Comparison of ENCODE assay signal across 28 cellular contexts in the genomic region with DNA sequence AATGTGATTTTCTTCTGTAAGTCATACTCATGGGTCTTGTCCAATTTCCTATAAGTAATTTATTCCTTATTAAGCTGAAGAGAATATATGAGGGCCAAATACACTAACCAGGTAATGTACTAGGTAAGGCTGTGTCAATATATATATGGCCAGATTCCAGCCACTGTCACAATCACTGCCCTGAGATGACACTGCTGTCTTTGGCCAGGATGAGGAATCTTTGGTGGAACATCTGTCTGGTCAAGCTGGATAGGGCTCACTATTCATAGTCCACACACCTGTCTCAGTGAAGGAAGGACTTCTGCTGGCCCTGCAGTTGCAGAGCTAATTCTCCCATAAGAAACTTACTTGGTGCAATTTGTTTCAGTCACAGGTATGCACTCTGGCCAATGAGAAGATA. TPM values are rescaled to one million over a fixed set of nuclear protein-coding genes. Genes with fewer than 3 reads are reported as not detected.
"Had no signal": no experiment of that assay in that cellular context is flagged by ENCODE, and none has a peak within 500 bp of the region (broad histone marks: within the 10 kb centered on the region; RNA-seq: fewer than 3 reads in every experiment).

No MANE protein-coding gene starts in this region.

- DNase-seq: colonic mucosa; cortex of kidney; effector CD8-positive, alpha-beta T cell; effector memory CD8-positive, alpha-beta T cell; endodermal cell; erythroblast; esophagus squamous epithelium; foreskin fibroblast; foreskin melanocyte; gastrocnemius medialis; glutamatergic neuron; head of caudate nucleus; heart right ventricle; hippocampal formation; left colon; left lung; left ventricle myocardium superior; lower lobe of right lung; mesenchymal stem cell; mucosa of descending colon had no signal

- H3K27ac ChIP-seq: colonic mucosa, epithelial cell of prostate, esophagus squamous epithelium, gastrocnemius medialis, heart right ventricle, left lung, lower lobe of right lung had no signal

- H3K9me3 ChIP-seq: colonic mucosa, esophagus squamous epithelium, gastrocnemius medialis, heart right ventricle, left lung, lower lobe of right lung, mucosa of descending colon had no signal

- H3K4me3 ChIP-seq: colonic mucosa, esophagus squamous epithelium, gastrocnemius medialis, heart right ventricle, left lung, lower lobe of right lung, mucosa of descending colon had no signal

- H3K4me1 ChIP-seq: colonic mucosa, gastrocnemius medialis, heart right ventricle, left lung, lower lobe of right lung had no signal

- FAIRE-seq: endometrium, islet of Langerhans, keratinocyte had no signal

- ATAC-seq: effector memory CD8-positive, alpha-beta T cell; esophagus mucosa; gastrocnemius medialis; heart right ventricle; left colon; left lung; left ventricle myocardium superior; lower lobe of right lung; mucosa of descending colon had no signal

- H3K27me3 ChIP-seq: colonic mucosa, esophagus squamous epithelium, gastrocnemius medialis, left lung had no signal

- H3K36me3 ChIP-seq: colonic mucosa, esophagus squamous epithelium, gastrocnemius medialis, heart right ventricle, left lung, lower lobe of right lung had no signal

RNA-seq across cellular contexts. Expression of gene MSTN, which starts 11.3 kb away (rescaled TPM):
- total RNA-seq: endodermal cell, glomerular endothelial cell, kidney epithelial cell, left ventricle myocardium superior, lung microvascular endothelial cell had no signal
- polyA plus RNA-seq: keratinocyte had no signal
